Comparison of ENCODE assay signal across 27 cellular contexts in genomic region chr7:108329514-108329913, GRCh38.
DNase-seq lines count a peak whose midpoint lies in the region; ATAC-seq, FAIRE-seq and TF ChIP-seq lines count a peak whose summit lies in the region.
"Had no signal": no experiment of that assay in that cellular context is flagged by ENCODE, and none has a peak within 500 bp of the region (broad histone marks: within the 10 kb centered on the region; RNA-seq: fewer than 3 reads in every experiment).

No MANE protein-coding gene starts in this region.

- H2BK15ac ChIP-seq in H1 (ENCODE audit: low read length) = no peak overlapping the region

- H3K79me1 ChIP-seq in H1 (ENCODE audit: low read depth, low read length) = no peaks in the 10 kb centered on the region

- H3K27me3 ChIP-seq in H1 (replicated peaks in 1 of 4; ENCODE audit: control insufficient read depth in 3 of 4, extremely low read depth in 1 of 4, insufficient read depth in 3 of 4, low read length in 3 of 4) = peaks cover 0 to 1% (median 0%) of the 10 kb centered on the region in 4 experiments; a peak in 2 of 7 replicates
- H3K27me3 ChIP-seq: foreskin keratinocyte, ovary had no signal

- no peak for TF ChIP-seq CTCF in H1 (IDR thresholded peaks at IDR 0.05; ENCODE audit: control extremely low read depth in 1 of 3, insufficient read depth in 1 of 3, low read depth in 1 of 3, low read length in 3 of 3)

- H3K4me1 Mint-ChIP-seq in activated CD8-positive, alpha-beta T cell treated with anti-CD3 and anti-CD28 coated beads, Interleukin-2, amount 10 ng/mL, durations not matched to agents 7 days and 5 days (ENCODE audit: low read depth) = no peaks in the 10 kb centered on the region
- H3K4me1 Mint-ChIP-seq: nephron had no signal

- no peaks in the 10 kb centered on the region for H3K36me3 Mint-ChIP-seq in activated CD8-positive, alpha-beta T cell treated with anti-CD3 and anti-CD28 coated beads, Interleukin-2, amount 10 ng/mL, durations not matched to agents 7 days and 5 days (ENCODE audit: low read depth)

- no peak overlapping the region for H4K8ac ChIP-seq in H1 (ENCODE audit: extremely low read depth, insufficient read depth, low read length)

- H3K9ac ChIP-seq in H1 (replicated peaks in 1 of 4; ENCODE audit: extremely low read depth in 1 of 4, low read depth in 3 of 4, low read length in 3 of 4) = no peak overlapping the region

- H3K4me3 ChIP-seq in H1 (ENCODE audit: extremely low read depth in 1 of 4, insufficient read depth in 2 of 4, low read depth in 3 of 4, low read length in 4 of 4) = peak overlapping the region in 1 of 4 experiments; percentile 0; a peak in 1 of 8 replicates
- H3K4me3 ChIP-seq: lung, mucosa of descending colon, ovary had no signal

- no peaks in the 10 kb centered on the region for H3K9me3 ChIP-seq in H1 (ENCODE audit: insufficient read depth in 2 of 2, low read depth in 1 of 2, low read length in 1 of 2)
- H3K9me3 ChIP-seq: mucosa of descending colon, ovary had no signal

- peaks cover 3% of the 10 kb centered on the region for H3K27me3 Mint-ChIP-seq in activated CD8-positive, alpha-beta T cell treated with anti-CD3 and anti-CD28 coated beads, Interleukin-2, amount 10 ng/mL, durations not matched to agents 7 days and 5 days (ENCODE audit: low read depth)
- H3K27me3 Mint-ChIP-seq: activated naive CD8-positive, alpha-beta T cell treated with anti-CD3 and anti-CD28 coated beads, Interleukin-2, amount 50 U/mL, for 24 hours had no signal

- no peak overlapping the region for H3K4me3 Mint-ChIP-seq in activated CD8-positive, alpha-beta T cell treated with anti-CD3 and anti-CD28 coated beads, Interleukin-2, amount 10 ng/mL, durations not matched to agents 7 days and 5 days
- H3K4me3 Mint-ChIP-seq: activated CD4-positive, alpha-beta T cell treated with anti-CD3 and anti-CD28 coated beads, Interleukin-2, amount 10 ng/mL, durations not matched to agents 24 days and 14 days; activated naive CD8-positive, alpha-beta T cell treated with anti-CD3 and anti-CD28 coated beads, Interleukin-2, amount 50 U/mL, for 24 hours; activated T-cell treated with anti-CD3 and anti-CD28 coated beads, Interleukin-2, amount 50 U/mL, for 24 hours; endodermal cell; nephron had no signal

- no peak overlapping the region for H2BK5ac ChIP-seq in H1 (ENCODE audit: low read depth, low read length)

- no peak overlapping the region for H3K27ac Mint-ChIP-seq in activated CD8-positive, alpha-beta T cell treated with anti-CD3 and anti-CD28 coated beads, Interleukin-2, amount 10 ng/mL, durations not matched to agents 7 days and 5 days
- H3K27ac Mint-ChIP-seq: activated CD4-positive, alpha-beta T cell treated with anti-CD3 and anti-CD28 coated beads, Interleukin-2, amount 10 ng/mL, durations not matched to agents 24 days and 14 days; activated naive CD8-positive, alpha-beta T cell treated with anti-CD3 and anti-CD28 coated beads, Interleukin-2, amount 50 U/mL, for 24 hours; activated T-cell treated with anti-CD3 and anti-CD28 coated beads, Interleukin-2, amount 50 U/mL, for 24 hours; endodermal cell; nephron had no signal

- no peak overlapping the region for H3K18ac ChIP-seq in H1 (ENCODE audit: extremely low read depth, low read length)

- no peak for ATAC-seq in activated CD8-positive, alpha-beta T cell treated with anti-CD3 and anti-CD28 coated beads, Interleukin-2, amount 10 ng/mL, durations not matched to agents 7 days and 5 days
- ATAC-seq: activated naive CD8-positive, alpha-beta T cell treated with anti-CD3 and anti-CD28 coated beads, Interleukin-2, amount 50 U/mL, for 24 hours; esophagus mucosa; foreskin keratinocyte; HCT116; mucosa of descending colon had no signal

- no peak overlapping the region for H4K91ac ChIP-seq in H1 (replicated peaks; ENCODE audit: insufficient read length, low read length)

- no peaks in the 10 kb centered on the region for H3K36me3 ChIP-seq in H1 (ENCODE audit: control insufficient read depth in 2 of 4, insufficient read depth in 4 of 4, low read length in 3 of 4)
- H3K36me3 ChIP-seq: ovary had no signal

- H3K23ac ChIP-seq in H1 (ENCODE audit: insufficient read length) = no peak overlapping the region

- peaks cover 0 to 11% (median 9%) of the 10 kb centered on the region in 4 experiments; a peak in 5 of 7 replicates for H3K4me1 ChIP-seq in H1 (replicated peaks in 1 of 4; ENCODE audit: control insufficient read depth in 3 of 4, insufficient read depth in 4 of 4, low read length in 3 of 4)
- H3K4me1 ChIP-seq: foreskin keratinocyte had no signal

- no peak overlapping the region for H3K4ac ChIP-seq in H1 (replicated peaks; ENCODE audit: insufficient read length, low read depth, low read length)

- H3K79me2 ChIP-seq in H1 (ENCODE audit: control insufficient read depth in 1 of 2, insufficient read depth in 2 of 2, low read length in 2 of 2) = no peaks in the 10 kb centered on the region

- H3K14ac ChIP-seq in H1 (ENCODE audit: insufficient read length) = no peak overlapping the region

- no peak overlapping the region for H4K5ac ChIP-seq in H1 (ENCODE audit: insufficient read length, low read depth, low read length)

- no peak overlapping the region for H3K56ac ChIP-seq in H1 (replicated peaks; ENCODE audit: insufficient read length, low read depth, low read length)

- no peak overlapping the region for H2BK12ac ChIP-seq in H1 (ENCODE audit: low read depth, low read length)

- H3K23me2 ChIP-seq in H1 (ENCODE audit: low read depth, low read length) = no peaks in the 10 kb centered on the region

- CTCF ChIA-PET in H1 (lab: Charles Lee; ENCODE audit: partially characterized antibody) = interaction anchor here (0.6 to 1.6 kb wide), 3 partner anchors 80 to 146 kb away, joined by 3 read pairs; no protein-coding TSS in a partner anchor
- CTCF ChIA-PET in activated CD8-positive, alpha-beta T cell treated with anti-CD3 and anti-CD28 coated beads, Interleukin-2, amount 10 ng/mL, durations not matched to agents 7 days and 5 days (lab: Charles Lee) = no interaction called here

- peak; percentile 66 for FAIRE-seq in H1 (lab: Jason Lieb, UNC)
- FAIRE-seq: GM12891, HTR-8/SVneo had no signal

- H4K20me1 ChIP-seq in H1 (replicated peaks in 1 of 2; ENCODE audit: control insufficient read depth in 1 of 2, insufficient read depth in 2 of 2, low read length in 2 of 2) = no peaks in the 10 kb centered on the region

- no peak overlapping the region for H2BK20ac ChIP-seq in H1 (ENCODE audit: low read length)

- H3K9me3 Mint-ChIP-seq in activated CD8-positive, alpha-beta T cell treated with anti-CD3 and anti-CD28 coated beads, Interleukin-2, amount 10 ng/mL, durations not matched to agents 7 days and 5 days (ENCODE audit: insufficient read depth) = no peaks in the 10 kb centered on the region
- H3K9me3 Mint-ChIP-seq: activated CD4-positive, alpha-beta T cell treated with anti-CD3 and anti-CD28 coated beads, Interleukin-2, amount 10 ng/mL, durations not matched to agents 24 days and 14 days; activated naive CD8-positive, alpha-beta T cell treated with anti-CD3 and anti-CD28 coated beads, Interleukin-2, amount 50 U/mL, for 24 hours; activated T-cell treated with anti-CD3 and anti-CD28 coated beads, Interleukin-2, amount 50 U/mL, for 24 hours; endodermal cell; nephron had no signal

- TF ChIP-seq RAD21 in H1 (IDR thresholded peaks at IDR 0.05 in 1 of 2, conservative IDR thresholded peaks at IDR 0.05 in 1 of 2; ENCODE audit: low read depth in 2 of 2, low read length in 2 of 2) = no peak

- TF ChIP-seq EP300 in H1 (IDR thresholded peaks at IDR 0.05; ENCODE audit: borderline replicate concordance in 1 of 2, low read depth in 2 of 2, low read length in 2 of 2) = no peak

- 68% methylated on average over 2 of the region's 2 CpGs; no CpG with 5 or more reads in 1 of the 2 experiments for WGBS in H1 (ENCODE audit: extremely low coverage in 1 of 2, insufficient coverage in 1 of 2, insufficient read length in 1 of 2, insufficient replicate concordance in 2 of 2, low coverage in 1 of 2, low lambda C conversion rate in 2 of 2, missing lambda C conversion rate in 1 of 2), 2 experiments

- H3K4me2 ChIP-seq in H1 (ENCODE audit: insufficient read depth in 1 of 2, low read depth in 2 of 2, low read length in 2 of 2) = peak overlapping the region in 1 of 2 experiments; percentile 8; a peak in 1 of 4 replicates

- H2BK120ac ChIP-seq in H1 (replicated peaks; ENCODE audit: low read depth, low read length) = no peak overlapping the region

- no peak overlapping the region for H2AFZ ChIP-seq in H1 (ENCODE audit: low read length)

- peak; percentile 49 for DNase-seq in NCI-H1105 treated with DMSO at 0.1 percent for 48 hours (lab: John Stamatoyannopoulos, UW)
- no peak for DNase-seq in NCI-H1105 (lab: John Stamatoyannopoulos, UW)
- DNase-seq in NCI-H146 (lab: John Stamatoyannopoulos, UW) = peak; percentile 43
- DNase-seq in NCI-H2227 (lab: John Stamatoyannopoulos, UW; ENCODE audit: unreplicated experiment) = peak; percentile 70
- DNase-seq in H1 (ENCODE audit: low read depth in 1 of 2, low spot score in 2 of 2) = no peak
- no peak for DNase-seq in NCI-H1694 (lab: John Stamatoyannopoulos, UW)
- no peak for DNase-seq in EL
- no peak for DNase-seq in activated CD8-positive, alpha-beta T cell treated with anti-CD3 and anti-CD28 coated beads, Interleukin-2, amount 10 ng/mL, durations not matched to agents 7 days and 5 days
- DNase-seq: activated CD4-positive, alpha-beta T cell treated with anti-CD3 and anti-CD28 coated beads, Interleukin-2, amount 10 ng/mL, durations not matched to agents 24 days and 14 days; activated gamma-delta T cell treated with Interleukin-2 at 50 U/mL for 16 hours; activated naive CD8-positive, alpha-beta T cell treated with anti-CD3 and anti-CD28 coated beads, Interleukin-2, amount 50 U/mL, for 24 hours; activated T-cell treated with anti-CD3 and anti-CD28 coated beads, Interleukin-2, amount 50 U/mL, for 24 hours; caudate nucleus; endodermal cell; foreskin keratinocyte; mucosa of descending colon; NCI-H446 treated with DMSO at 0.1 percent for 48 hours; ovary; Right ventricle myocardium superior; stimulated activated naive CD4-positive, alpha-beta T cell treated with Interleukin-2 at 50 U/mL for 16 hours had no signal

- no peak overlapping the region for H3K27ac ChIP-seq in H1 (ENCODE audit: low read depth, low read length)
- H3K27ac ChIP-seq: 22Rv1, foreskin keratinocyte, ovary had no signal

- TF ChIP-seq POLR2A in H1 (IDR thresholded peaks at IDR 0.05; ENCODE audit: control extremely low read depth in 1 of 2, low read depth in 2 of 2, low read length in 2 of 2) = no peak

- H2AK5ac ChIP-seq in H1 (ENCODE audit: low read depth, low read length) = no peak overlapping the region

- POLR2A ChIA-PET in H1 (lab: Charles Lee; ENCODE audit: partially characterized antibody) = no interaction called here
- POLR2A ChIA-PET in activated CD8-positive, alpha-beta T cell treated with anti-CD3 and anti-CD28 coated beads, Interleukin-2, amount 10 ng/mL, durations not matched to agents 7 days and 5 days (lab: Charles Lee) = no interaction called here

TF ChIP-seq in H1, 55 proteins besides CTCF, POLR2A, EP300 and RAD21 (continues in another document):
- TF ChIP-seq CHD2 (IDR thresholded peaks at IDR 0.05; ENCODE audit: low read length) (no peak), TCF12 (IDR thresholded peaks at IDR 0.05; ENCODE audit: low read depth, low read length) (no peak), JUN (IDR thresholded peaks at IDR 0.05; ENCODE audit: low read depth, low read length) (no peak), JUND (IDR thresholded peaks at IDR 0.05; ENCODE audit: low read length) (no peak), BCL11A (IDR thresholded peaks at IDR 0.05; ENCODE audit: low read depth in 2 of 2, low read length in 2 of 2) (no peak)

Comparison
In these comparisons a context has a peak if more than half of its experiments do, and no peak if none do; other contexts are left out.
1. DNase-seq: peak in NCI-H1105 treated with DMSO at 0.1 percent for 48 hours (single experiment), NCI-H146 (single experiment) and NCI-H2227 (single experiment); none in NCI-H1105 (single experiment), H1 (0 of 2), NCI-H1694 (single experiment), EL (single experiment) and activated CD8-positive, alpha-beta T cell treated with anti-CD3 and anti-CD28 coated beads, Interleukin-2, amount 10 ng/mL, durations not matched to agents 7 days and 5 days (single experiment).